In genomic region chr12:31524791-31525495, GRCh38 we compare ENCODE assay signal across 10 cellular contexts.
DNase-seq lines count a peak whose midpoint lies in the region; ATAC-seq and TF ChIP-seq lines count a peak whose summit lies in the region.
"Had no signal": no experiment of that assay in that cellular context is flagged by ENCODE, and none has a peak within 500 bp of the region (broad histone marks: within the 10 kb centered on the region; RNA-seq: fewer than 3 reads in every experiment).

No MANE protein-coding gene starts in this region.

- CTCF ChIA-PET in Panc1 (lab: Charles Lee): no interaction called here

- no peaks in the 10 kb centered on the region for H3K27me3 ChIP-seq in Panc1 (ENCODE audit: control insufficient read depth, insufficient read depth, low read length)
- no peaks in the 10 kb centered on the region for H3K27me3 ChIP-seq in skeletal muscle satellite cell (ENCODE audit: control insufficient read depth, insufficient read depth, low read length)

- H3K9ac ChIP-seq in skeletal muscle satellite cell (ENCODE audit: low read depth, low read length): peak overlapping the region; percentile 22

- POLR2A ChIA-PET in Panc1 (lab: Charles Lee): no interaction called here

- H3K27ac ChIP-seq in Panc1 (ENCODE audit: low read length): no peak overlapping the region
- H3K27ac ChIP-seq: 22Rv1, thoracic aorta had no signal

- ATAC-seq in HG02943 (IDR thresholded peaks at IDR 0.05; ENCODE audit: low read depth, unreplicated experiment) (peak; percentile 86), Panc1 (no peak)

- DNase-seq in DMS53 (lab: John Stamatoyannopoulos, UW) (peak; percentile 42), DMS53 treated with DMSO at 0.1 percent for 48 hours (lab: John Stamatoyannopoulos, UW; ENCODE audit: unreplicated experiment) (no peak), Panc1 (ENCODE audit: low read depth, low spot score) (peak; percentile 93), cerebellar cortex (ENCODE audit: low spot score) (no peak), RPMI8226 (no peak), NCI-H446 treated with DMSO at 0.1 percent for 48 hours (lab: John Stamatoyannopoulos, UW) (no peak)

- TF ChIP-seq CTCF in Panc1 (IDR thresholded peaks at IDR 0.05): no peak

- intact Hi-C loops in Panc1 (cut with micrococcal nuclease; ENCODE audit: unreplicated experiment): no loop called here

- in situ Hi-C loops in Panc1 (cut with HindIII; ENCODE audit: low pct_unique_long_range_greater_than_20kb, low sequenced_read_pairs): no loop called here

- H3K36me3 ChIP-seq in Panc1 (ENCODE audit: control insufficient read depth, insufficient read depth, low read length) (no peaks in the 10 kb centered on the region), skeletal muscle satellite cell (ENCODE audit: insufficient read depth, low read length) (no peaks in the 10 kb centered on the region)
- H3K36me3 ChIP-seq: thoracic aorta had no signal

- H3K4me1 ChIP-seq in Panc1 (ENCODE audit: control insufficient read depth, insufficient read depth, low read length) (peaks cover 14% of the 10 kb centered on the region; the same call in 1 of the 2 replicates), skeletal muscle satellite cell (ENCODE audit: control insufficient read depth, insufficient read depth, low read length) (peaks cover 22% of the 10 kb centered on the region)

- no peak overlapping the region for H3K4me2 ChIP-seq in skeletal muscle satellite cell (ENCODE audit: low read length)

- H3K4me3 ChIP-seq in Panc1 (ENCODE audit: low read depth in 2 of 2, low read length in 2 of 2) (no peak overlapping the region), skeletal muscle satellite cell (ENCODE audit: low read length) (no peak overlapping the region)
- H3K4me3 ChIP-seq: thoracic aorta had no signal

- no peaks in the 10 kb centered on the region for H3K9me3 ChIP-seq in Panc1 (ENCODE audit: control insufficient read depth, insufficient read depth, low read depth, low read length)
- H3K9me3 ChIP-seq in skeletal muscle satellite cell (replicated peaks; ENCODE audit: low read length): no peaks in the 10 kb centered on the region
- H3K9me3 ChIP-seq: thoracic aorta had no signal

- BruUV-seq in Panc1 (replicated peaks; lab: Mats Ljungman, UMichigan): no TSS peak

Comparison
In these comparisons a context has a peak if more than half of its experiments do, and no peak if none do; other contexts are left out.
1. DNase-seq: peak in DMS53 (single experiment) and Panc1 (single experiment); none in DMS53 treated with DMSO at 0.1 percent for 48 hours (single experiment), cerebellar cortex (single experiment), RPMI8226 (single experiment) and NCI-H446 treated with DMSO at 0.1 percent for 48 hours (single experiment).